Comparison of ENCODE assay signal across 30 cellular contexts in the genomic region with DNA sequence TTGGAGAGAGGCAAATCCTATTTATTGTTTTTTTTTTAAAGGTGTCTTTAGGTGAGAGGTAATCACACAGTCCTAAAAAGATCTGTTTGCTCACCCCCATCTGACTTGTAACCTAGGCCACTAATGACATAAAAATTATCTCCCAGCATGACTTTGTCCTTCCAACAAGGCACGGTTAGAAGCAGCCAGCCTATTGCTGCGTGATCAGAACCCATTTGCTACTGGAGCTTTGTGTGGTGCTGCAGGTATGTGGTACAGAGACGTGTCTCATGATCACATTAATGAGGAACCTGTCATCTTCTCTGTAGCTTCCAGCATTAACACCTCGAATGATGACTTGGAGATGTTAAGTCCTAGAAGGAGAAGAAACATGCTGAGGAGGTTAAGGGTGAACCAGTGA.
DNase-seq lines count a peak whose midpoint lies in the region; ATAC-seq, FAIRE-seq and TF ChIP-seq lines count a peak whose summit lies in the region.
"Had no signal": no experiment of that assay in that cellular context is flagged by ENCODE, and none has a peak within 500 bp of the region (broad histone marks: within the 10 kb centered on the region; RNA-seq: fewer than 3 reads in every experiment).

No MANE protein-coding gene starts in this region.

- DNase-seq in A549 (ENCODE audit: low read depth in 1 of 2, low spot score in 1 of 2) (no peak), NCI-H1417 (lab: John Stamatoyannopoulos, UW) (peak in 2 of 3 experiments; percentile 83 to 98), NCI-H2227 treated with DMSO at 0.1 percent for 48 hours (lab: John Stamatoyannopoulos, UW) (peak; percentile 12), cerebellar cortex (ENCODE audit: low spot score) (peak; percentile 80), small intestine (no peak), thyroid gland (no peak)
- DNase-seq: activated CD4-positive, alpha-beta T cell treated with anti-CD3 and anti-CD28 coated beads, Interleukin-2, amount 50 U/mL, for 48 hours; activated CD4-positive, CD25-positive, alpha-beta regulatory T cell treated with anti-CD3 and anti-CD28 coated beads, Interleukin-2, amount 50 U/mL, for 72 hours; activated naive CD4-positive, alpha-beta T cell treated with Interleukin-2 at 50 U/mL for 16 hours; CD4-positive, alpha-beta T cell; cerebellar nuclear complex; dermis blood vessel endothelial cell; endodermal cell; left ventricle myocardium inferior; mesendoderm; MG63; NCI-H1694 treated with DMSO at 0.1 percent for 48 hours; PC-9; retina; stimulated activated naive CD4-positive, alpha-beta T cell treated with Interleukin-2 at 50 U/mL for 16 hours had no signal

- no peak for ATAC-seq in A549
- no peak for ATAC-seq in HG03280 (IDR thresholded peaks at IDR 0.05; ENCODE audit: unreplicated experiment)
- ATAC-seq: body of pancreas, GM12878, Right ventricle myocardium inferior had no signal

- peak overlapping the region; percentile 13 to 64; a peak in 4 of 6 replicates for H3K27ac ChIP-seq in A549
- no peak overlapping the region for H3K27ac ChIP-seq in small intestine (ENCODE audit: low read depth in 1 of 2, low read length in 1 of 2)
- H3K27ac ChIP-seq in thyroid gland = no peak overlapping the region
- H3K27ac ChIP-seq: body of pancreas, esophagus muscularis mucosa, KMS-11, left ventricle myocardium inferior, neural progenitor cell, parathyroid adenoma, PC-9 had no signal

- H3K4me3 ChIP-seq in A549 = no peak overlapping the region
- H3K4me3 ChIP-seq in small intestine (ENCODE audit: low read depth in 1 of 2, low read length in 2 of 2) = no peak overlapping the region
- no peak overlapping the region for H3K4me3 ChIP-seq in thyroid gland (replicated peaks in 1 of 3)
- H3K4me3 ChIP-seq: body of pancreas, esophagus muscularis mucosa, GM12878, left ventricle myocardium inferior, MG63, neural progenitor cell, PC-9, smooth muscle cell had no signal

- CTCF ChIA-PET in A549 (lab: Yijun Ruan, JAX) = no interaction called here

- no peaks in the 10 kb centered on the region for H3K36me3 ChIP-seq in small intestine (ENCODE audit: control insufficient read depth in 2 of 2, insufficient read depth in 2 of 2, low read length in 2 of 2)
- H3K36me3 ChIP-seq in thyroid gland = no peaks in the 10 kb centered on the region
- H3K36me3 ChIP-seq: esophagus muscularis mucosa, left ventricle myocardium inferior, MG63, neural progenitor cell had no signal

- H3K9me3 ChIP-seq in A549 (0 out of 3 replicates have a peak, but pooled peaks cover 2% of the 10 kb centered on the region), small intestine (ENCODE audit: control insufficient read depth, low read depth) (no peaks in the 10 kb centered on the region), thyroid gland (no peaks in the 10 kb centered on the region)
- H3K9me3 ChIP-seq: body of pancreas, esophagus muscularis mucosa, MG63 had no signal

- intact Hi-C loops in thyroid gland (cut with DNase I) = no loop called here

- peak overlapping the region; percentile 34; the same call in 1 of the 3 replicates for H3K4me2 ChIP-seq in A549
- H3K4me2 ChIP-seq: KMS-11, neural progenitor cell, PC-9, smooth muscle cell had no signal

- POLR2A ChIA-PET in A549 (lab: Yijun Ruan, JAX) = no interaction called here

- TF ChIP-seq RAD21 in A549 (conservative IDR thresholded peaks at IDR 0.05 in 1 of 2, IDR thresholded peaks at IDR 0.05 in 1 of 2) = no peak

- 85% methylated on average over 4 of the region's 4 CpGs for WGBS in A549 (ENCODE audit: missing lambda C conversion rate)
- WGBS in small intestine, 3 donors = 45 to 70% (median 58%) methylated on average over 4 of the region's 4 CpGs
- 78 to 89% methylated on average over 4 of the region's 4 CpGs for WGBS in thyroid gland, 2 donors

- TF ChIP-seq POLR2A in A549 (IDR thresholded peaks at IDR 0.05; ENCODE audit: low read length) (no peak), thyroid gland (IDR thresholded peaks at IDR 0.05) (no peak)

- FAIRE-seq in A549 (lab: Jason Lieb, UNC) (no peak), small intestine (lab: Jason Lieb, UNC) (no peak)
- FAIRE-seq: GM12878, H54 had no signal

- no peak for TF ChIP-seq CTCF in A549 (IDR thresholded peaks at IDR 0.05)
- TF ChIP-seq CTCF in thyroid gland (IDR thresholded peaks at IDR 0.05) = no peak

- TF ChIP-seq EP300 in A549 (IDR thresholded peaks at IDR 0.05) = no peak

- no peaks in the 10 kb centered on the region for H3K27me3 ChIP-seq in small intestine (ENCODE audit: control insufficient read depth in 2 of 2, insufficient read depth in 2 of 2, low read length in 2 of 2)
- no peaks in the 10 kb centered on the region for H3K27me3 ChIP-seq in thyroid gland
- H3K27me3 ChIP-seq: body of pancreas, esophagus muscularis mucosa, MG63, neural progenitor cell had no signal

- H3K4me1 ChIP-seq in A549 = peaks cover 23% of the 10 kb centered on the region
- H3K4me1 ChIP-seq in small intestine (ENCODE audit: control insufficient read depth in 2 of 2, insufficient read depth in 1 of 2, low read depth in 1 of 2, low read length in 1 of 2) = no peaks in the 10 kb centered on the region
- H3K4me1 ChIP-seq in thyroid gland = no peaks in the 10 kb centered on the region
- H3K4me1 ChIP-seq: body of pancreas, esophagus muscularis mucosa, left ventricle myocardium inferior, parathyroid adenoma had no signal

TF ChIP-seq in A549, 52 proteins besides CTCF, POLR2A, EP300 and RAD21:
- TF ChIP-seq HOXA7 (CRISPR knock-in tag; IDR thresholded peaks at IDR 0.05) = no peak
- TF ChIP-seq JUN (IDR thresholded peaks at IDR 0.05) = no peak
- TF ChIP-seq, protein P1, sequence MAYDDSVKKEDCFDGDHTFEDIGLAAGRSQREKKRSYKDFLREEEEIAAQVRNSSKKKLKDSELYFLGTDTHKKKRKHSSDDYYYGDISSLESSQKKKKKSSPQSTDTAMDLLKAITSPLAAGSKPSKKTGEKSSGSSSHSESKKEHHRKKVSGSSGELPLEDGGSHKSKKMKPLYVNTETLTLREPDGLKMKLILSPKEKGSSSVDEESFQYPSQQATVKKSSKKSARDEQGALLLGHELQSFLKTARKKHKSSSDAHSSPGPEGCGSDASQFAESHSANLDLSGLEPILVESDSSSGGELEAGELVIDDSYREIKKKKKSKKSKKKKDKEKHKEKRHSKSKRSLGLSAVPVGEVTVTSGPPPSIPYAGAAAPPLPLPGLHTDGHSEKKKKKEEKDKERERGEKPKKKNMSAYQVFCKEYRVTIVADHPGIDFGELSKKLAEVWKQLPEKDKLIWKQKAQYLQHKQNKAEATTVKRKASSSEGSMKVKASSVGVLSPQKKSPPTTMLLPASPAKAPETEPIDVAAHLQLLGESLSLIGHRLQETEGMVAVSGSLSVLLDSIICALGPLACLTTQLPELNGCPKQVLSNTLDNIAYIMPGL (CRISPR knock-in tag; IDR thresholded peaks at IDR 0.05; ENCODE audit: borderline replicate concordance) = no peak
- no peak for TF ChIP-seq GATA3 (IDR thresholded peaks at IDR 0.05; ENCODE audit: borderline replicate concordance)
- TF ChIP-seq, protein P2, sequence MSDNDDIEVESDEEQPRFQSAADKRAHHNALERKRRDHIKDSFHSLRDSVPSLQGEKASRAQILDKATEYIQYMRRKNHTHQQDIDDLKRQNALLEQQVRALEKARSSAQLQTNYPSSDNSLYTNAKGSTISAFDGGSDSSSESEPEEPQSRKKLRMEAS (IDR thresholded peaks at IDR 0.05) = no peak
- TF ChIP-seq, protein P3, sequence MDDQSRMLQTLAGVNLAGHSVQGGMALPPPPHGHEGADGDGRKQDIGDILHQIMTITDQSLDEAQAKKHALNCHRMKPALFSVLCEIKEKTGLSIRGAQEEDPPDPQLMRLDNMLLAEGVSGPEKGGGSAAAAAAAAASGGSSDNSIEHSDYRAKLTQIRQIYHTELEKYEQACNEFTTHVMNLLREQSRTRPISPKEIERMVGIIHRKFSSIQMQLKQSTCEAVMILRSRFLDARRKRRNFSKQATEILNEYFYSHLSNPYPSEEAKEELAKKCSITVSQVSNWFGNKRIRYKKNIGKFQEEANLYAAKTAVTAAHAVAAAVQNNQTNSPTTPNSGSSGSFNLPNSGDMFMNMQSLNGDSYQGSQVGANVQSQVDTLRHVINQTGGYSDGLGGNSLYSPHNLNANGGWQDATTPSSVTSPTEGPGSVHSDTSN (IDR thresholded peaks at IDR 0.05) = no peak
- TF ChIP-seq, protein P4, sequence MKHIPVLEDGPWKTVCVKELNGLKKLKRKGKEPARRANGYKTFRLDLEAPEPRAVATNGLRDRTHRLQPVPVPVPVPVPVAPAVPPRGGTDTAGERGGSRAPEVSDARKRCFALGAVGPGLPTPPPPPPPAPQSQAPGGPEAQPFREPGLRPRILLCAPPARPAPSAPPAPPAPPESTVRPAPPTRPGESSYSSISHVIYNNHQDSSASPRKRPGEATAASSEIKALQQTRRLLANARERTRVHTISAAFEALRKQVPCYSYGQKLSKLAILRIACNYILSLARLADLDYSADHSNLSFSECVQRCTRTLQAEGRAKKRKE (CRISPR knock-in tag; IDR thresholded peaks at IDR 0.05; ENCODE audit: low read depth) = no peak
- no peak for TF ChIP-seq SMC3 (IDR thresholded peaks at IDR 0.05)
- TF ChIP-seq, protein P5, sequence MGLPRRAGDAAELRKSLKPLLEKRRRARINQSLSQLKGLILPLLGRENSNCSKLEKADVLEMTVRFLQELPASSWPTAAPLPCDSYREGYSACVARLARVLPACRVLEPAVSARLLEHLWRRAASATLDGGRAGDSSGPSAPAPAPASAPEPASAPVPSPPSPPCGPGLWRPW (IDR thresholded peaks at IDR 0.05) = no peak
- TF ChIP-seq HOXB5 (CRISPR knock-in tag; IDR thresholded peaks at IDR 0.05) = no peak
- TF ChIP-seq, protein P6, sequence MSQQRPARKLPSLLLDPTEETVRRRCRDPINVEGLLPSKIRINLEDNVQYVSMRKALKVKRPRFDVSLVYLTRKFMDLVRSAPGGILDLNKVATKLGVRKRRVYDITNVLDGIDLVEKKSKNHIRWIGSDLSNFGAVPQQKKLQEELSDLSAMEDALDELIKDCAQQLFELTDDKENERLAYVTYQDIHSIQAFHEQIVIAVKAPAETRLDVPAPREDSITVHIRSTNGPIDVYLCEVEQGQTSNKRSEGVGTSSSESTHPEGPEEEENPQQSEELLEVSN (IDR thresholded peaks at IDR 0.05; ENCODE audit: borderline replicate concordance, low read depth) = no peak
- TF ChIP-seq EHMT2 (IDR thresholded peaks at IDR 0.05; ENCODE audit: low read depth) = no peak

Comparison
In these comparisons a context has a peak if more than half of its experiments do, and no peak if none do; other contexts are left out.
1. DNase-seq: peak in NCI-H1417 (2 of 3), NCI-H2227 treated with DMSO at 0.1 percent for 48 hours (single experiment) and cerebellar cortex (single experiment); none in A549 (0 of 2), small intestine (single experiment) and thyroid gland (0 of 2).
2. H3K27ac ChIP-seq: peak in A549 (2 of 2); none in small intestine (0 of 2) and thyroid gland (0 of 3).